ENCODE assay signal across 1 cellular context in the genomic region with DNA sequence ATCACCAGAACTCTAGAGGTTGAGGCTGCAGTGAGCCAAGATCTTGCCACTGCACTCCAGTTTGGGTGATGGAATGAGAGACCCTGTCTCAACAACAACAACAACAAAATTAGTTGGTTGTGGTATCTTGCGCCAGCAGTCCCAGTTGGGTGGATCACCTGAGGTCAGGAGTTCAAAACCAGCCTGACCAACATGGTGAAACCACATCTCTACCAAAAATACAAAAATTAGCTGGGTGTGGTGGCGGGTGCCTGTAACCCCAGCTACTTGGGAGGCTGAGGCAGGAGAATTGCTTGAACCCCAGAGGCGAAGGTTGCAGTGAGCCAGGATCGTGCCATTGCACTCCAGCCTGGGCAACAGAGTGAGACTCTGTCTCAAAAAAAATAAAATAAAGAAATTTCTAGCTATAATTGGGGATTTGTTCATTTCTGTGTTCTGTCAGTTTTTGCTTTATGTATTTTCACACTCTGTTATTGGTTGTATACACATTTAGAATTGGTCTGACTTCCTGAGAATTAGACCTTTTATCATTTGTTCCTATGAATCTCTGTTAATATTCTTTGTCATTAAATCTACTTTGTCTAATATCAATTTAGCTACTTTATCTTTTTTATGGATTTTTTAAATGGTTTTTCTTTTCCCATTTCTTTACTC.
A peak's percentile ranks its signal among the peaks of the same experiment; 100 is the strongest.
TF ChIP-seq lines count a peak whose summit lies in the region.

No MANE protein-coding gene starts in this region.

TF ChIP-seq in K562, 482 proteins besides CTCF, POLR2A, EP300 and RAD21:
- 0 out of 2 replicates have a peak, but pooled peaks have one; percentile 47 for TF ChIP-seq ADNP (tag; IDR thresholded peaks at IDR 0.05)
- TF ChIP-seq RBM25 (IDR thresholded peaks at IDR 0.05; ENCODE audit: low read depth, low read length, severe bottlenecking): peak; percentile 65
- peak in 1 of 2 experiments; percentile 31; a peak in 1 of 4 replicates for TF ChIP-seq KDM1A (IDR thresholded peaks at IDR 0.05)
